Comparison of ENCODE assay signal across 1 cellular context in genomic region chr10:61642073-61642637, GRCh38.
TF ChIP-seq lines count a peak whose summit lies in the region.

No MANE protein-coding gene starts in this region.

TF ChIP-seq in K562, 482 proteins besides CTCF, POLR2A, EP300 and RAD21:
- no peak for TF ChIP-seq SMARCE1 (IDR thresholded peaks at IDR 0.05)
- TF ChIP-seq ARNT (IDR thresholded peaks at IDR 0.05): no peak
- TF ChIP-seq EWSR1 (IDR thresholded peaks at IDR 0.05; ENCODE audit: borderline replicate concordance, low read depth, partially characterized antibody): no peak
- TF ChIP-seq BRD4 (IDR thresholded peaks at IDR 0.05): no peak
- TF ChIP-seq, protein P1, sequence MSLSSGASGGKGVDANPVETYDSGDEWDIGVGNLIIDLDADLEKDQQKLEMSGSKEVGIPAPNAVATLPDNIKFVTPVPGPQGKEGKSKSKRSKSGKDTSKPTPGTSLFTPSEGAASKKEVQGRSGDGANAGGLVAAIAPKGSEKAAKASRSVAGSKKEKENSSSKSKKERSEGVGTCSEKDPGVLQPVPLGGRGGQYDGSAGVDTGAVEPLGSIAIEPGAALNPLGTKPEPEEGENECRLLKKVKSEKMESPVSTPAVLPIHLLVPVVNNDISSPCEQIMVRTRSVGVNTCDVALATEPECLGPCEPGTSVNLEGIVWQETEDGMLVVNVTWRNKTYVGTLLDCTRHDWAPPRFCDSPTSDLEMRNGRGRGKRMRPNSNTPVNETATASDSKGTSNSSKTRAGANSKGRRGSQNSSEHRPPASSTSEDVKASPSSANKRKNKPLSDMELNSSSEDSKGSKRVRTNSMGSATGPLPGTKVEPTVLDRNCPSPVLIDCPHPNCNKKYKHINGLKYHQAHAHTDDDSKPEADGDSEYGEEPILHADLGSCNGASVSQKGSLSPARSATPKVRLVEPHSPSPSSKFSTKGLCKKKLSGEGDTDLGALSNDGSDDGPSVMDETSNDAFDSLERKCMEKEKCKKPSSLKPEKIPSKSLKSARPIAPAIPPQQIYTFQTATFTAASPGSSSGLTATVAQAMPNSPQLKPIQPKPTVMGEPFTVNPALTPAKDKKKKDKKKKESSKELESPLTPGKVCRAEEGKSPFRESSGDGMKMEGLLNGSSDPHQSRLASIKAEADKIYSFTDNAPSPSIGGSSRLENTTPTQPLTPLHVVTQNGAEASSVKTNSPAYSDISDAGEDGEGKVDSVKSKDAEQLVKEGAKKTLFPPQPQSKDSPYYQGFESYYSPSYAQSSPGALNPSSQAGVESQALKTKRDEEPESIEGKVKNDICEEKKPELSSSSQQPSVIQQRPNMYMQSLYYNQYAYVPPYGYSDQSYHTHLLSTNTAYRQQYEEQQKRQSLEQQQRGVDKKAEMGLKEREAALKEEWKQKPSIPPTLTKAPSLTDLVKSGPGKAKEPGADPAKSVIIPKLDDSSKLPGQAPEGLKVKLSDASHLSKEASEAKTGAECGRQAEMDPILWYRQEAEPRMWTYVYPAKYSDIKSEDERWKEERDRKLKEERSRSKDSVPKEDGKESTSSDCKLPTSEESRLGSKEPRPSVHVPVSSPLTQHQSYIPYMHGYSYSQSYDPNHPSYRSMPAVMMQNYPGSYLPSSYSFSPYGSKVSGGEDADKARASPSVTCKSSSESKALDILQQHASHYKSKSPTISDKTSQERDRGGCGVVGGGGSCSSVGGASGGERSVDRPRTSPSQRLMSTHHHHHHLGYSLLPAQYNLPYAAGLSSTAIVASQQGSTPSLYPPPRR (CRISPR knock-in tag; IDR thresholded peaks at IDR 0.05; ENCODE audit: borderline replicate concordance): no peak
- no peak for TF ChIP-seq ZBED1 (IDR thresholded peaks at IDR 0.05)
- no peak for TF ChIP-seq ARID2 (IDR thresholded peaks at IDR 0.05)
- TF ChIP-seq, protein P2, sequence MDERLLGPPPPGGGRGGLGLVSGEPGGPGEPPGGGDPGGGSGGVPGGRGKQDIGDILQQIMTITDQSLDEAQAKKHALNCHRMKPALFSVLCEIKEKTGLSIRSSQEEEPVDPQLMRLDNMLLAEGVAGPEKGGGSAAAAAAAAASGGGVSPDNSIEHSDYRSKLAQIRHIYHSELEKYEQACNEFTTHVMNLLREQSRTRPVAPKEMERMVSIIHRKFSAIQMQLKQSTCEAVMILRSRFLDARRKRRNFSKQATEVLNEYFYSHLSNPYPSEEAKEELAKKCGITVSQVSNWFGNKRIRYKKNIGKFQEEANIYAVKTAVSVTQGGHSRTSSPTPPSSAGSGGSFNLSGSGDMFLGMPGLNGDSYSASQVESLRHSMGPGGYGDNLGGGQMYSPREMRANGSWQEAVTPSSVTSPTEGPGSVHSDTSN (CRISPR knock-in tag; IDR thresholded peaks at IDR 0.05; ENCODE audit: low read depth): no peak
- TF ChIP-seq, protein P2 (tag; conservative IDR thresholded peaks at IDR 0.05; ENCODE audit: low read depth): no peak
